Comparison of ENCODE assay signal across 1 cellular context in the genomic region with DNA sequence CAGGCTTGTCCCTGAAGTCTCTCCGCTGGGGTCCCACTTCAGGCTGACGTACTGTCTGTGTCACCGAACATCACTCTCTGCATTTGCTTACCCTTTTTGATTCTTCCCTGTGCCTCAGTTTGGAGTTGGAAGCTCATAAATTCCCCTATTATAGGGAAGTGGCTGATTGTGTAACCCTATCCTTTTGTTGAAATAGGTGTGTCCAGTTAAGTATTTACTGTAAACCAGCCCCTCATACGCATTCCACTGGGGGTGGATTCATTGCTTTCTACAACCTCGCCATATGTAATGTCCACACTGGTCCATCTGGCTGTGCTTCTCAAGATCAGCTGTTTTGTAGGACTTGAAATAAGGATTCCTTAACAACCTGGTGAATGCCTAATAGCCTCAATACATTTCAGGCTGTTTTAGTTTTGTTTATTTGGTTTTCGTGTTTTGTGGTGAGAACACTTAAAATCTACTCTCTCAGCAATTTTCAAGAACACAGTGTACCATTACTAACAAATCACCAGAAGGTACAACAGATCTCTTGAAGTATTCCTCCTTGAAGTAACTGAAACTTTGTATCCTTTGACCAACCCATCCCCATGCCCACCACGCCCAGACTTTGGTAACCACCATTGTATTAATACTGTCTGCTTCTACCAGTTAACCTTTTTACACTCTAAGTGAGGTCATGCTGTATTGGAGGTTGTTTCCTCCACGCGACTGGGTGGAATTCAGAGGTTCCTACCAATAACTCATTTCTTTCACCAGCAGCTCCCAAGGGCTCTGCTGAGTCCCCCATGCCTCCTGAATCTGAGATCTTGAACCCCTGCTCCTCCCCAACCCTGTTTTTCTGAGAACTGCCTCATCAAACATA.
TF ChIP-seq lines count a peak whose summit lies in the region.

No MANE protein-coding gene starts in this region.

TF ChIP-seq in A549, 52 proteins besides CTCF, POLR2A, EP300 and RAD21 (continued from another document):
- TF ChIP-seq MAFK (IDR thresholded peaks at IDR 0.05; ENCODE audit: partially characterized antibody) (peak; percentile 27), PHF8 (IDR thresholded peaks at IDR 0.05; ENCODE audit: borderline replicate concordance, low read depth) (no peak)
- TF ChIP-seq, protein P1, sequence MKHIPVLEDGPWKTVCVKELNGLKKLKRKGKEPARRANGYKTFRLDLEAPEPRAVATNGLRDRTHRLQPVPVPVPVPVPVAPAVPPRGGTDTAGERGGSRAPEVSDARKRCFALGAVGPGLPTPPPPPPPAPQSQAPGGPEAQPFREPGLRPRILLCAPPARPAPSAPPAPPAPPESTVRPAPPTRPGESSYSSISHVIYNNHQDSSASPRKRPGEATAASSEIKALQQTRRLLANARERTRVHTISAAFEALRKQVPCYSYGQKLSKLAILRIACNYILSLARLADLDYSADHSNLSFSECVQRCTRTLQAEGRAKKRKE (CRISPR knock-in tag; IDR thresholded peaks at IDR 0.05; ENCODE audit: low read depth), result no peak
TF ChIP-seq in A549: peak in this region for 1.
